In genomic region chr7:88105231-88105630, GRCh38 we compare ENCODE assay signal across 1 cellular context.
TF ChIP-seq lines count a peak whose summit lies in the region.

No MANE protein-coding gene starts in this region.

TF ChIP-seq in HepG2, 621 proteins besides CTCF, POLR2A, EP300 and RAD21 (continued from another document):
- TF ChIP-seq, protein P1, sequence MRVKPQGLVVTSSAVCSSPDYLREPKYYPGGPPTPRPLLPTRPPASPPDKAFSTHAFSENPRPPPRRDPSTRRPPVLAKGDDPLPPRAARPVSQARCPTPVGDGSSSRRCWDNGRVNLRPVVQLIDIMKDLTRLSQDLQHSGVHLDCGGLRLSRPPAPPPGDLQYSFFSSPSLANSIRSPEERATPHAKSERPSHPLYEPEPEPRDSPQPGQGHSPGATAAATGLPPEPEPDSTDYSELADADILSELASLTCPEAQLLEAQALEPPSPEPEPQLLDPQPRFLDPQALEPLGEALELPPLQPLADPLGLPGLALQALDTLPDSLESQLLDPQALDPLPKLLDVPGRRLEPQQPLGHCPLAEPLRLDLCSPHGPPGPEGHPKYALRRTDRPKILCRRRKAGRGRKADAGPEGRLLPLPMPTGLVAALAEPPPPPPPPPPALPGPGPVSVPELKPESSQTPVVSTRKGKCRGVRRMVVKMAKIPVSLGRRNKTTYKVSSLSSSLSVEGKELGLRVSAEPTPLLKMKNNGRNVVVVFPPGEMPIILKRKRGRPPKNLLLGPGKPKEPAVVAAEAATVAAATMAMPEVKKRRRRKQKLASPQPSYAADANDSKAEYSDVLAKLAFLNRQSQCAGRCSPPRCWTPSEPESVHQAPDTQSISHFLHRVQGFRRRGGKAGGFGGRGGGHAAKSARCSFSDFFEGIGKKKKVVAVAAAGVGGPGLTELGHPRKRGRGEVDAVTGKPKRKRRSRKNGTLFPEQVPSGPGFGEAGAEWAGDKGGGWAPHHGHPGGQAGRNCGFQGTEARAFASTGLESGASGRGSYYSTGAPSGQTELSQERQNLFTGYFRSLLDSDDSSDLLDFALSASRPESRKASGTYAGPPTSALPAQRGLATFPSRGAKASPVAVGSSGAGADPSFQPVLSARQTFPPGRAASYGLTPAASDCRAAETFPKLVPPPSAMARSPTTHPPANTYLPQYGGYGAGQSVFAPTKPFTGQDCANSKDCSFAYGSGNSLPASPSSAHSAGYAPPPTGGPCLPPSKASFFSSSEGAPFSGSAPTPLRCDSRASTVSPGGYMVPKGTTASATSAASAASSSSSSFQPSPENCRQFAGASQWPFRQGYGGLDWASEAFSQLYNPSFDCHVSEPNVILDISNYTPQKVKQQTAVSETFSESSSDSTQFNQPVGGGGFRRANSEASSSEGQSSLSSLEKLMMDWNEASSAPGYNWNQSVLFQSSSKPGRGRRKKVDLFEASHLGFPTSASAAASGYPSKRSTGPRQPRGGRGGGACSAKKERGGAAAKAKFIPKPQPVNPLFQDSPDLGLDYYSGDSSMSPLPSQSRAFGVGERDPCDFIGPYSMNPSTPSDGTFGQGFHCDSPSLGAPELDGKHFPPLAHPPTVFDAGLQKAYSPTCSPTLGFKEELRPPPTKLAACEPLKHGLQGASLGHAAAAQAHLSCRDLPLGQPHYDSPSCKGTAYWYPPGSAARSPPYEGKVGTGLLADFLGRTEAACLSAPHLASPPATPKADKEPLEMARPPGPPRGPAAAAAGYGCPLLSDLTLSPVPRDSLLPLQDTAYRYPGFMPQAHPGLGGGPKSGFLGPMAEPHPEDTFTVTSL (CRISPR knock-in tag; IDR thresholded peaks at IDR 0.05; ENCODE audit: borderline replicate concordance) = 0 out of 2 replicates have a peak, but pooled peaks have one; percentile 55
- TF ChIP-seq, protein P2, sequence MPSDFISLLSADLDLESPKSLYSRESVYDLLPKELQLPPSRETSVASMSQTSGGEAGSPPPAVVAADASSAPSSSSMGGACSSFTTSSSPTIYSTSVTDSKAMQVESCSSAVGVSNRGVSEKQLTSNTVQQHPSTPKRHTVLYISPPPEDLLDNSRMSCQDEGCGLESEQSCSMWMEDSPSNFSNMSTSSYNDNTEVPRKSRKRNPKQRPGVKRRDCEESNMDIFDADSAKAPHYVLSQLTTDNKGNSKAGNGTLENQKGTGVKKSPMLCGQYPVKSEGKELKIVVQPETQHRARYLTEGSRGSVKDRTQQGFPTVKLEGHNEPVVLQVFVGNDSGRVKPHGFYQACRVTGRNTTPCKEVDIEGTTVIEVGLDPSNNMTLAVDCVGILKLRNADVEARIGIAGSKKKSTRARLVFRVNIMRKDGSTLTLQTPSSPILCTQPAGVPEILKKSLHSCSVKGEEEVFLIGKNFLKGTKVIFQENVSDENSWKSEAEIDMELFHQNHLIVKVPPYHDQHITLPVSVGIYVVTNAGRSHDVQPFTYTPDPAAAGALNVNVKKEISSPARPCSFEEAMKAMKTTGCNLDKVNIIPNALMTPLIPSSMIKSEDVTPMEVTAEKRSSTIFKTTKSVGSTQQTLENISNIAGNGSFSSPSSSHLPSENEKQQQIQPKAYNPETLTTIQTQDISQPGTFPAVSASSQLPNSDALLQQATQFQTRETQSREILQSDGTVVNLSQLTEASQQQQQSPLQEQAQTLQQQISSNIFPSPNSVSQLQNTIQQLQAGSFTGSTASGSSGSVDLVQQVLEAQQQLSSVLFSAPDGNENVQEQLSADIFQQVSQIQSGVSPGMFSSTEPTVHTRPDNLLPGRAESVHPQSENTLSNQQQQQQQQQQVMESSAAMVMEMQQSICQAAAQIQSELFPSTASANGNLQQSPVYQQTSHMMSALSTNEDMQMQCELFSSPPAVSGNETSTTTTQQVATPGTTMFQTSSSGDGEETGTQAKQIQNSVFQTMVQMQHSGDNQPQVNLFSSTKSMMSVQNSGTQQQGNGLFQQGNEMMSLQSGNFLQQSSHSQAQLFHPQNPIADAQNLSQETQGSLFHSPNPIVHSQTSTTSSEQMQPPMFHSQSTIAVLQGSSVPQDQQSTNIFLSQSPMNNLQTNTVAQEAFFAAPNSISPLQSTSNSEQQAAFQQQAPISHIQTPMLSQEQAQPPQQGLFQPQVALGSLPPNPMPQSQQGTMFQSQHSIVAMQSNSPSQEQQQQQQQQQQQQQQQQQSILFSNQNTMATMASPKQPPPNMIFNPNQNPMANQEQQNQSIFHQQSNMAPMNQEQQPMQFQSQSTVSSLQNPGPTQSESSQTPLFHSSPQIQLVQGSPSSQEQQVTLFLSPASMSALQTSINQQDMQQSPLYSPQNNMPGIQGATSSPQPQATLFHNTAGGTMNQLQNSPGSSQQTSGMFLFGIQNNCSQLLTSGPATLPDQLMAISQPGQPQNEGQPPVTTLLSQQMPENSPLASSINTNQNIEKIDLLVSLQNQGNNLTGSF (CRISPR knock-in tag; IDR thresholded peaks at IDR 0.05) = no peak
- no peak for TF ChIP-seq JUN (CRISPR knock-in tag; IDR thresholded peaks at IDR 0.05)
- TF ChIP-seq TBL1XR1 (IDR thresholded peaks at IDR 0.05; ENCODE audit: borderline replicate concordance, low read length, partially characterized antibody) = no peak
- no peak for TF ChIP-seq RFXAP (CRISPR knock-in tag; IDR thresholded peaks at IDR 0.05; ENCODE audit: borderline replicate concordance)
- no peak for TF ChIP-seq PTBP1 (IDR thresholded peaks at IDR 0.05; ENCODE audit: low read depth, low read length, poor library complexity, severe bottlenecking)
